Comparison of ENCODE assay signal across 9 cellular contexts in genomic region chr18:13375302-13376255, GRCh38.
DNase-seq lines count a peak whose midpoint lies in the region; ATAC-seq and TF ChIP-seq lines count a peak whose summit lies in the region.
"Had no signal": no experiment of that assay in that cellular context is flagged by ENCODE, and none has a peak within 500 bp of the region (broad histone marks: within the 10 kb centered on the region; RNA-seq: fewer than 3 reads in every experiment).

No MANE protein-coding gene starts in this region.

- peaks cover 79% of the 10 kb centered on the region for H3K4me1 Mint-ChIP-seq in activated CD4-positive, alpha-beta memory T cell treated with anti-CD3 and anti-CD28 coated beads for 36 hours (ENCODE audit: low read depth)
- H3K4me1 Mint-ChIP-seq in naive thymus-derived CD8-positive, alpha-beta T cell = peaks cover 36 to 76% (median 69%) of the 10 kb centered on the region in 4 donors
- H3K4me1 Mint-ChIP-seq in stimulated activated naive CD8-positive, alpha-beta T cell treated with anti-CD3 and anti-CD28 coated beads, Interleukin-15, amount 100 ng/mL, for 72 hours = peaks cover 84% of the 10 kb centered on the region

- DNase-seq in BE2C (peak; percentile 36), dorsolateral prefrontal cortex (peak in 3 of 10 donors; percentile 61 to 80 (median 62)), Karpas-422 (no peak)
- peak; percentile 92 for DNase-seq in activated CD4-positive, alpha-beta memory T cell treated with anti-CD3 and anti-CD28 coated beads for 36 hours
- DNase-seq in naive thymus-derived CD8-positive, alpha-beta T cell = peak in 9 of 10 donors; percentile 26 to 82 (median 40)
- peak; percentile 76 to 87 for DNase-seq in stimulated activated naive CD8-positive, alpha-beta T cell treated with anti-CD3 and anti-CD28 coated beads, Interleukin-15, amount 100 ng/mL, for 72 hours

- no peak overlapping the region for H2AFZ ChIP-seq in Karpas-422 (ENCODE audit: low read length)

- peak; percentile 96 for ATAC-seq in GM19463 (IDR thresholded peaks at IDR 0.05; ENCODE audit: unreplicated experiment)
- ATAC-seq in HG03571 (IDR thresholded peaks at IDR 0.05; ENCODE audit: unreplicated experiment) = peak; percentile 80
- peak; percentile 67 to 69 for ATAC-seq in naive thymus-derived CD8-positive, alpha-beta T cell
- peak; percentile 87 for ATAC-seq in stimulated activated naive CD8-positive, alpha-beta T cell treated with anti-CD3 and anti-CD28 coated beads, Interleukin-15, amount 100 ng/mL, for 72 hours

- H3K9ac ChIP-seq in Karpas-422 (ENCODE audit: low read length) = no peak overlapping the region

- H3K9me3 ChIP-seq in BE2C = no peaks in the 10 kb centered on the region
- no peaks in the 10 kb centered on the region for H3K9me3 ChIP-seq in Karpas-422 (ENCODE audit: low read length)

- H3K4me1 ChIP-seq in BE2C (peaks cover 8% of the 10 kb centered on the region), Karpas-422 (ENCODE audit: low read length) (no peaks in the 10 kb centered on the region)

- no peaks in the 10 kb centered on the region for H4K20me1 ChIP-seq in Karpas-422 (ENCODE audit: insufficient read depth, low read depth, low read length)

- no peaks in the 10 kb centered on the region for H3K9me2 ChIP-seq in Karpas-422 (replicated peaks; ENCODE audit: insufficient read depth, low read length)

- peak; percentile 16; the same call in 1 of the 2 replicates for TF ChIP-seq CTCF in BE2C (IDR thresholded peaks at IDR 0.05; ENCODE audit: low read depth, low read length)
- peak in 2 of 56 donors; percentile 17 to 19 for TF ChIP-seq CTCF in dorsolateral prefrontal cortex (IDR thresholded peaks at IDR 0.05 in 54 of 56, conservative IDR thresholded peaks at IDR 0.05 in 2 of 56; ENCODE audit: low read depth in 1 of 56, partially characterized antibody in 56 of 56)

- H3K79me2 ChIP-seq in Karpas-422 (ENCODE audit: low read length) = no peaks in the 10 kb centered on the region

- no peak overlapping the region for H3K4me3 ChIP-seq in BE2C (ENCODE audit: low read depth, low read length)
- H3K4me3 ChIP-seq in dorsolateral prefrontal cortex = peak overlapping the region in 26 of 59 donors; percentile 1 to 42 (median 17)
- no peak overlapping the region for H3K4me3 ChIP-seq in Karpas-422 (ENCODE audit: low read length)

- H3K27ac ChIP-seq in dorsolateral prefrontal cortex (peak overlapping the region in 57 of 59 donors; percentile 6 to 96 (median 86)), Karpas-422 (ENCODE audit: low read length) (no peak overlapping the region)
- H3K27ac ChIP-seq: HL-60 had no signal

- H3K27me3 ChIP-seq in BE2C = no peaks in the 10 kb centered on the region
- no peaks in the 10 kb centered on the region for H3K27me3 ChIP-seq in dorsolateral prefrontal cortex
- H3K27me3 ChIP-seq in Karpas-422 (ENCODE audit: low read length) = no peaks in the 10 kb centered on the region

- POLR2A ChIA-PET in activated CD4-positive, alpha-beta memory T cell treated with anti-CD3 and anti-CD28 coated beads for 36 hours (lab: Charles Lee) = interaction anchor here (0.9 to 2.9 kb wide), 10 partner anchors 11 to 192 kb away, joined by 3 to 10 read pairs (median 5); no protein-coding TSS in a partner anchor
- POLR2A ChIA-PET in naive thymus-derived CD8-positive, alpha-beta T cell (lab: Charles Lee) = interaction anchor here (0.6 to 1.4 kb wide), 3 partner anchors 11 to 492 kb away, joined by 3 to 4 read pairs (median 3); no protein-coding TSS in a partner anchor

- H3K36me3 ChIP-seq in BE2C (no peaks in the 10 kb centered on the region), Karpas-422 (ENCODE audit: insufficient read depth, low read length) (no peaks in the 10 kb centered on the region)

- H3K4me2 ChIP-seq in Karpas-422 (ENCODE audit: low read depth, low read length, poor library complexity, severe bottlenecking) = no peak overlapping the region

- no peaks in the 10 kb centered on the region for H3K27me3 Mint-ChIP-seq in activated CD4-positive, alpha-beta memory T cell treated with anti-CD3 and anti-CD28 coated beads for 36 hours
- H3K27me3 Mint-ChIP-seq in naive thymus-derived CD8-positive, alpha-beta T cell = no peaks in the 10 kb centered on the region
- H3K27me3 Mint-ChIP-seq in stimulated activated naive CD8-positive, alpha-beta T cell treated with anti-CD3 and anti-CD28 coated beads, Interleukin-15, amount 100 ng/mL, for 72 hours = no peaks in the 10 kb centered on the region

- intact Hi-C loops in activated CD4-positive, alpha-beta memory T cell treated with anti-CD3 and anti-CD28 coated beads for 36 hours (cut with micrococcal nuclease) = loop anchor here (1.0 to 5.0 kb wide), 8 partner anchors 159 to 817 kb away; partner anchors contain the start of genes FAM210A and RNMT
- intact Hi-C loops in dorsolateral prefrontal cortex (cut with DNase I) = no loop called here

- H3K4me3 Mint-ChIP-seq in activated CD4-positive, alpha-beta memory T cell treated with anti-CD3 and anti-CD28 coated beads for 36 hours = peak overlapping the region; percentile 49
- H3K4me3 Mint-ChIP-seq in naive thymus-derived CD8-positive, alpha-beta T cell = peak overlapping the region; percentile 40 to 87 (median 77)
- peak overlapping the region; percentile 69 to 71 for H3K4me3 Mint-ChIP-seq in stimulated activated naive CD8-positive, alpha-beta T cell treated with anti-CD3 and anti-CD28 coated beads, Interleukin-15, amount 100 ng/mL, for 72 hours

- H3K36me3 Mint-ChIP-seq in activated CD4-positive, alpha-beta memory T cell treated with anti-CD3 and anti-CD28 coated beads for 36 hours = no peaks in the 10 kb centered on the region
- H3K36me3 Mint-ChIP-seq in naive thymus-derived CD8-positive, alpha-beta T cell = no peaks in the 10 kb centered on the region

- CTCF ChIA-PET in activated CD4-positive, alpha-beta memory T cell treated with anti-CD3 and anti-CD28 coated beads for 36 hours (lab: Charles Lee) = interaction anchor here (0.9 to 8.9 kb wide), 5 partner anchors 9 to 192 kb away, joined by 3 to 59 read pairs (median 4); partner anchors contain the start of gene LDLRAD4

- H3K9me3 Mint-ChIP-seq in activated CD4-positive, alpha-beta memory T cell treated with anti-CD3 and anti-CD28 coated beads for 36 hours = no peaks in the 10 kb centered on the region
- no peaks in the 10 kb centered on the region for H3K9me3 Mint-ChIP-seq in naive thymus-derived CD8-positive, alpha-beta T cell
- no peaks in the 10 kb centered on the region for H3K9me3 Mint-ChIP-seq in stimulated activated naive CD8-positive, alpha-beta T cell treated with anti-CD3 and anti-CD28 coated beads, Interleukin-15, amount 100 ng/mL, for 72 hours

- peak overlapping the region; percentile 97 for H3K27ac Mint-ChIP-seq in activated CD4-positive, alpha-beta memory T cell treated with anti-CD3 and anti-CD28 coated beads for 36 hours
- peak overlapping the region; percentile 82 to 99 (median 94) for H3K27ac Mint-ChIP-seq in naive thymus-derived CD8-positive, alpha-beta T cell
- peak overlapping the region; percentile 92 to 94 for H3K27ac Mint-ChIP-seq in stimulated activated naive CD8-positive, alpha-beta T cell treated with anti-CD3 and anti-CD28 coated beads, Interleukin-15, amount 100 ng/mL, for 72 hours
